In the genomic region with DNA sequence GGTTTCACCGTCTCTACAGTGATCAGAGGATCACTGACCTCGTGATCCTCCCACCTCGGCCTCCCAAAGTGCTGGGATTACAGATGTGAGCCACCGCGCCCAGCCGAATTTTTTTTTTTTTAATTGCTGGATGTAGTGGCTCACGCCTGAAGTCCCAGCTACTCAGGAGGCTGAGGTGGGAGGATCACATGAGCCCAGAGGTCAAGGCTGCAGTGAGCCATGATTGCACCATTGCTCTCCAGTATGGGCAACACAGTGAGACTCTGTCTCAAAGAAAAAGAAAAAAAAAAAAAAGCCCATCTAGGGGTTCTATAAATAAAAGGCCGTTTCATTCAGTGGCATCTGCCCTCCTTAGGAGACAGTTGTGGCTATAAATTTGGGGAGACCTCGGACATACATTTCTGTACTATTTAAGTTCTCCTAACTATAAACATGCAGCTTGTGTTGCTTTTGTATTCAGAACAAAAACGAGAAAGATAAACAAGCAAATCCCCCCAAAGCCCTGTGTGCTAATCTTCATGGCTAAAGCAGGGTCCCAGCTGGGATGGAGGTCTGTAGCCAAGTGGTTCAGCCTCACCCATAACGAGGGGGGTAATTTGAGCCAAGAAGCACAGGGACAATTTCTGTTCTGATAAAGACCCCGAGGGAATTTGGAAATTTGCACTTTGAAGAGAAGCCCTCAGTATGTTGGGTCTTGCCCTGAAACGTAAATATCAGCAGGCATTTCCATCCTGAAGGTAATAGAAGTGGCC, we compare ENCODE assay signal across 18 cellular contexts.
"Had no signal": no experiment of that assay in that cellular context is flagged by ENCODE, and none has a peak within 500 bp of the region (broad histone marks: within the 10 kb centered on the region; RNA-seq: fewer than 3 reads in every experiment).

No MANE protein-coding gene starts in this region.

- H3K27ac ChIP-seq: dorsolateral prefrontal cortex, heart right ventricle, ovary had no signal

- H3K4me3 Mint-ChIP-seq: natural killer cell, neural crest cell, type B pancreatic cell had no signal

- H3K9me3 ChIP-seq: heart right ventricle, mucosa of descending colon, ovary had no signal

- H3K36me3 Mint-ChIP-seq: natural killer cell, type B pancreatic cell had no signal

- H3K36me3 ChIP-seq: heart right ventricle, ovary had no signal

- H3K27me3 Mint-ChIP-seq: progenitor cell of endocrine pancreas, type B pancreatic cell had no signal

- H3K27me3 ChIP-seq: dorsolateral prefrontal cortex, heart right ventricle, ovary had no signal

- ATAC-seq: esophagus mucosa, heart right ventricle, left lobe of liver, mucosa of descending colon, natural killer cell, right cardiac atrium had no signal

- H3K4me1 Mint-ChIP-seq: natural killer cell, neural crest cell had no signal

- H3K4me2 ChIP-seq: smooth muscle cell had no signal

- H3K27ac Mint-ChIP-seq: natural killer cell, progenitor cell of endocrine pancreas, type B pancreatic cell had no signal

- H3K4me3 ChIP-seq: dorsolateral prefrontal cortex, heart right ventricle, mucosa of descending colon, ovary, smooth muscle cell had no signal

- DNase-seq: cortex of kidney; dorsolateral prefrontal cortex; effector memory CD4-positive, alpha-beta T cell; heart right ventricle; hypothalamus; mucosa of descending colon; natural killer cell; nucleus accumbens; ovary; right cardiac atrium; stimulated activated CD4-positive, alpha-beta T cell treated with anti-CD3 and anti-CD28 coated beads, Interleukin-2, amount 100 ng/mL, for 48 hours; stimulated activated naive CD4-positive, alpha-beta T cell treated with Interleukin-2 at 50 U/mL for 16 hours had no signal

- H3K9me3 Mint-ChIP-seq: natural killer cell, neural crest cell, type B pancreatic cell had no signal
